24 cellular contexts compared by ENCODE assay signal in genomic region chr2:136072616-136073015, GRCh38.
"Had no signal": no experiment of that assay in that cellular context is flagged by ENCODE, and none has a peak within 500 bp of the region (broad histone marks: within the 10 kb centered on the region; RNA-seq: fewer than 3 reads in every experiment).

No MANE protein-coding gene starts in this region.

- DNase-seq: activated CD4-positive, CD25-positive, alpha-beta regulatory T cell; activated CD8-positive, alpha-beta memory T cell treated with anti-CD3 and anti-CD28 coated beads, Interleukin-2, amount 50 U/mL, for 4 hours; activated CD8-positive, alpha-beta T cell treated with anti-CD3 and anti-CD28 coated beads for 36 hours; activated gamma-delta T cell treated with Interleukin-2 at 50 U/mL for 16 hours; activated naive CD4-positive, alpha-beta T cell treated with anti-CD3 and anti-CD28 coated beads, Interleukin-2, amount 10 ng/mL, durations not matched to agents 7 days and 5 days; activated naive CD8-positive, alpha-beta T cell treated with anti-CD3 and anti-CD28 coated beads, Interleukin-2, amount 10 ng/mL, durations not matched to agents 7 days and 5 days; activated T-cell treated with anti-CD3 and anti-CD28 coated beads, Interleukin-2, amount 50 U/mL, for 72 hours; adrenal gland; anterior cingulate cortex; cerebellar nuclear complex; NCI-H1048; NCI-H1417; NCI-H1930; NCI-H2171; NCI-H2227 treated with DMSO at 0.1 percent for 48 hours; NCI-H526 treated with DMSO at 0.1 percent for 48 hours; NCI-H82; OCI-M1; Right ventricle myocardium superior; SJCRH30; SK-N-SH; T-helper 1 cell had no signal

- H3K4me3 ChIP-seq: adrenal gland, SJCRH30 had no signal

- H3K27ac ChIP-seq: adrenal gland, RWPE1, SJCRH30, VCaP had no signal
